Comparison of ENCODE assay signal across 10 cellular contexts in the genomic region with DNA sequence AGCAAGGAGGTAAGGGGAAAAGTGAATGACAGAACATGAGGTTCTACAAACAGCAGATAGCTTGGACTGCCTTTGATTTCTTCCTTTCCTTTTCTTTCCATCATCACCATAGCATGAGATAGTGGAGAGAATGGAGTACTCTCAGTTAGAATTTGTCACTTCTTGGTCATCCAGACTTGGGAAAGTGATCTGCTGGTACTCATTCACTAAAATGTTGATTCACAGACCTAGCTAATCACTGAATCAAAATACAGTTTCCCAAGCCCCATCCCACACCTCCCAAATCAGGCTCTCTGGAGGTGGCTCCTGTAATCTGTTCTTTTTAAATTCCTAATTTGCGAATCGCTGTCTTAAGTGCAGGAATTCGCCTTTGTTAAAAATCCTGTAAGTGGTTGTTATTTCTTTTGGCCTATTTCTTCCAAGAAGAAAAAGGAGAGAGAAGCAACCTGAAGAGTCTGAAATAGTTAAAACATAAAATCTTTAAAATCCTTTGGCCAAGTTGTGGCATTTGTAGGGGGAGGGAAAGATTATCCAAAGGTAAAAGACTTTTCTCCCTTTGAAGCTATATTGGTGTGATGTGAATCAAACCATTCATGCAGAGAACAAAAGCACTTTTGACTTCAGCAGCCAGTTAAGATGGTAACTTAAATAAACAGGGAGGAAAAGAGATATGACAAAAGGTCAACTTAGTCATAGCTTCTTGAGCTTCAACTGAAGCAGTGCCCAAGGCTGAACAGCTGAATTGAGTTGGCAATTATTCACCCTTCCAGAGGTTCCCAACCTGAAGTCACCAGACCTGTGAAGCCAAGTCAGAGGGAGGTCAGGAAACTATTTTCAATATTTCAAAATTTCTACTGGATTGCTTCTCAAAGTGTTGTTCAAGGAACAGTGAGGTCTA.
DNase-seq lines count a peak whose midpoint lies in the region; ATAC-seq and TF ChIP-seq lines count a peak whose summit lies in the region.
"Had no signal": no experiment of that assay in that cellular context is flagged by ENCODE, and none has a peak within 500 bp of the region (broad histone marks: within the 10 kb centered on the region; RNA-seq: fewer than 3 reads in every experiment).

No MANE protein-coding gene starts in this region.

- H3K27me3 ChIP-seq in HUES64 (ENCODE audit: insufficient read depth, low read length) = no peaks in the 10 kb centered on the region

- in situ Hi-C loops in Caki2 (cut with HindIII; ENCODE audit: low pct_unique_long_range_greater_than_20kb, low sequenced_read_pairs) = no loop called here

- peak overlapping the region; percentile 3; the same call in 1 of the 2 replicates for H3K9ac ChIP-seq in HUES64 (ENCODE audit: low read depth, low read length)

- peak; percentile 98 for DNase-seq in Caki2 (ENCODE audit: low read depth)
- peak; percentile 55 for DNase-seq in choroid plexus epithelial cell (ENCODE audit: low read depth)
- peak; percentile 22 for DNase-seq in mucosa of gallbladder (ENCODE audit: low spot score)
- no peak for DNase-seq in iPS-NIHi7 (ENCODE audit: extremely low spot score)
- DNase-seq in NOMO-1 treated with DMSO at 0.1 percent for 48 hours (lab: John Stamatoyannopoulos, UW; ENCODE audit: unreplicated experiment) = no peak
- DNase-seq in dedifferentiated amniotic fluid mesenchymal stem cell (ENCODE audit: extremely low spot score) = no peak
- DNase-seq: activated gamma-delta T cell treated with Interleukin-2 at 50 U/mL for 16 hours, NCI-H526 had no signal

- H3K36me3 ChIP-seq in HUES64 (ENCODE audit: insufficient read depth, low read length) = no peaks in the 10 kb centered on the region

- H3K27ac ChIP-seq in HUES64 (ENCODE audit: low read depth, low read length) = peak overlapping the region; percentile 36; the same call in 1 of the 2 replicates

- no peak for ATAC-seq in GM21390 (IDR thresholded peaks at IDR 0.05; ENCODE audit: unreplicated experiment)

- no peak for TF ChIP-seq CTCF in choroid plexus epithelial cell (conservative IDR thresholded peaks at IDR 0.05; ENCODE audit: low read depth, low read length)

- H3K4me1 ChIP-seq in HUES64 (ENCODE audit: insufficient read depth, low read length) = peaks cover 52% of the 10 kb centered on the region

- no peak overlapping the region for H3K4me3 ChIP-seq in HUES64 (ENCODE audit: low read length)
- no peak overlapping the region for H3K4me3 ChIP-seq in choroid plexus epithelial cell (ENCODE audit: low read depth, low read length)

- H3K9me3 ChIP-seq in HUES64 (ENCODE audit: insufficient read depth, low read depth, low read length) = no peaks in the 10 kb centered on the region

- WGBS in HUES64 = 45% methylated on average over 3 of the region's 3 CpGs

Comparison
In these comparisons a context has a peak if more than half of its experiments do, and no peak if none do; other contexts are left out.
1. DNase-seq: peak in Caki2 (single experiment), choroid plexus epithelial cell (single experiment) and mucosa of gallbladder (single experiment); none in iPS-NIHi7 (single experiment), NOMO-1 treated with DMSO at 0.1 percent for 48 hours (single experiment) and dedifferentiated amniotic fluid mesenchymal stem cell (single experiment).